In genomic region chr3:124887177-124887995, GRCh38 we compare ENCODE assay signal across 8 cellular contexts. TPM values are rescaled to one million over a fixed set of nuclear protein-coding genes. Genes with fewer than 3 reads are reported as not detected.
DNase-seq lines count a peak whose midpoint lies in the region; ATAC-seq, FAIRE-seq and TF ChIP-seq lines count a peak whose summit lies in the region.

ITGB5 (minus strand) TSS chr3:124887365; CDS start chr3:124887000, 365 bp downstream.

- DNase-seq in GM19239 (ENCODE audit: insufficient read length, low spot score) (peak; percentile 48), cardiac fibroblast (ENCODE audit: low read depth in 2 of 2) (peak; percentile 81 to 85), gastrocnemius medialis (peak; percentile 81 to 83), Karpas-422 (no peak)

- no peaks in the 10 kb centered on the region for H3F3A ChIP-seq in SU-DHL-6 (ENCODE audit: insufficient read depth)

- TF ChIP-seq CTCF in C4-2B (conservative IDR thresholded peaks at IDR 0.05) (no peak), SU-DHL-6 (IDR thresholded peaks at IDR 0.05; ENCODE audit: insufficient read depth, low read length, poor library complexity, severe bottlenecking) (no peak), cardiac fibroblast (IDR thresholded peaks at IDR 0.05; ENCODE audit: low read depth, low read length) (no peak), gastrocnemius medialis (IDR thresholded peaks at IDR 0.05 in 4 of 5, conservative IDR thresholded peaks at IDR 0.05 in 1 of 5) (no peak)

- no peaks in the 10 kb centered on the region for H3K9me2 ChIP-seq in SU-DHL-6 (replicated peaks; ENCODE audit: insufficient read depth, low read length)
- H3K9me2 ChIP-seq in Karpas-422 (replicated peaks; ENCODE audit: insufficient read depth, low read length): no peaks in the 10 kb centered on the region

- in situ Hi-C loops in gastrocnemius medialis (cut with MboI; ENCODE audit: low sequenced_read_pairs in 4 of 4): loop anchor here in 1 of 4 donors (10.0 kb wide), 1 partner anchor 53 kb away; no protein-coding TSS in a partner anchor

- H2AFZ ChIP-seq in SU-DHL-6 (ENCODE audit: low read depth, low read length, severe bottlenecking) (peak within 1 kb of the TSS; percentile 68), Karpas-422 (ENCODE audit: low read length) (no peak within 1 kb of the TSS)

- ATAC-seq in HG03521 (IDR thresholded peaks at IDR 0.05; ENCODE audit: unreplicated experiment) (peak; percentile 56), gastrocnemius medialis (peak; percentile 89)

- H3K4me3 ChIP-seq in SU-DHL-6 (ENCODE audit: insufficient read depth, low read length, poor library complexity, severe bottlenecking) (peak within 1 kb of the TSS; percentile 43), cardiac fibroblast (replicated peaks in 1 of 2; ENCODE audit: low read depth in 2 of 2, low read length in 2 of 2) (peak within 1 kb of the TSS; percentile 67 to 72), iPS-20b (ENCODE audit: low read length) (peak within 1 kb of the TSS; percentile 83), gastrocnemius medialis (peak within 1 kb of the TSS; percentile 60 to 95 (median 64)), Karpas-422 (ENCODE audit: low read length) (no peak within 1 kb of the TSS)

- intact Hi-C loops in gastrocnemius medialis (cut with DNase I; ENCODE audit: low total_unique reads): loop anchor here (2.0 kb wide), 2 partner anchors 53 to 107 kb away; no protein-coding TSS in a partner anchor

- H3K79me2 ChIP-seq in SU-DHL-6 (ENCODE audit: insufficient read depth, low read length): no peaks in the 10 kb centered on the region
- no peaks in the 10 kb centered on the region for H3K79me2 ChIP-seq in Karpas-422 (ENCODE audit: low read length)

- peak within 1 kb of the TSS; percentile 61 for H3K4me2 ChIP-seq in SU-DHL-6 (ENCODE audit: low read depth, low read length, poor library complexity, severe bottlenecking)
- H3K4me2 ChIP-seq in Karpas-422 (ENCODE audit: low read depth, low read length, poor library complexity, severe bottlenecking): no peak within 1 kb of the TSS

- no peaks in the 10 kb centered on the region for H3K36me3 ChIP-seq in SU-DHL-6 (ENCODE audit: low read length)
- H3K36me3 ChIP-seq in iPS-20b (ENCODE audit: insufficient read depth, low read depth, low read length): no peaks in the 10 kb centered on the region; the same call in 1 of the 2 replicates
- H3K36me3 ChIP-seq in gastrocnemius medialis: no peaks in the 10 kb centered on the region
- no peaks in the 10 kb centered on the region for H3K36me3 ChIP-seq in Karpas-422 (ENCODE audit: insufficient read depth, low read length)

- no peak for FAIRE-seq in GM19239 (lab: Jason Lieb, UNC)

- H3K27me3 ChIP-seq in SU-DHL-6 (ENCODE audit: low read length): 0 out of 2 replicates have a peak, but pooled peaks cover 3% of the 10 kb centered on the region
- peaks cover 4% of the 10 kb centered on the region; the same call in 1 of the 2 replicates for H3K27me3 ChIP-seq in iPS-20b (ENCODE audit: insufficient read depth, low read length)
- H3K27me3 ChIP-seq in gastrocnemius medialis: no peaks in the 10 kb centered on the region
- no peaks in the 10 kb centered on the region for H3K27me3 ChIP-seq in Karpas-422 (ENCODE audit: low read length)

- TF ChIP-seq POLR2A in gastrocnemius medialis (IDR thresholded peaks at IDR 0.05): peak; percentile 71 to 82

- peak within 1 kb of the TSS; percentile 78 for H3K27ac ChIP-seq in C4-2B
- H3K27ac ChIP-seq in SU-DHL-6 (ENCODE audit: low read depth, low read length): no peak within 1 kb of the TSS
- H3K27ac ChIP-seq in iPS-20b (ENCODE audit: low read length): peak within 1 kb of the TSS; percentile 34
- peak within 1 kb of the TSS; percentile 80 to 92 (median 90) for H3K27ac ChIP-seq in gastrocnemius medialis
- H3K27ac ChIP-seq in Karpas-422 (ENCODE audit: low read length): no peak within 1 kb of the TSS

- H4K20me1 ChIP-seq in SU-DHL-6 (ENCODE audit: low read depth, low read length) (no peaks in the 10 kb centered on the region), Karpas-422 (ENCODE audit: insufficient read depth, low read depth, low read length) (no peaks in the 10 kb centered on the region)

- peaks cover 41% of the 10 kb centered on the region for H3K4me1 ChIP-seq in iPS-20b (ENCODE audit: insufficient read depth, low read length)
- peaks cover 5 to 6% of the 10 kb centered on the region in 2 donors for H3K4me1 ChIP-seq in gastrocnemius medialis
- no peaks in the 10 kb centered on the region for H3K4me1 ChIP-seq in Karpas-422 (ENCODE audit: low read length)

- H3K9me3 ChIP-seq in SU-DHL-6 (ENCODE audit: insufficient read depth, low read length): no peaks in the 10 kb centered on the region
- no peaks in the 10 kb centered on the region for H3K9me3 ChIP-seq in iPS-20b (ENCODE audit: insufficient read depth, low read depth, low read length)
- H3K9me3 ChIP-seq in gastrocnemius medialis: no peaks in the 10 kb centered on the region
- H3K9me3 ChIP-seq in Karpas-422 (ENCODE audit: low read length): no peaks in the 10 kb centered on the region

- H3K9ac ChIP-seq in SU-DHL-6 (ENCODE audit: low read length): no peak within 1 kb of the TSS; the same call in 1 of the 2 replicates
- peak within 1 kb of the TSS; percentile 85 for H3K9ac ChIP-seq in iPS-20b (ENCODE audit: low read depth, low read length)
- no peak within 1 kb of the TSS for H3K9ac ChIP-seq in Karpas-422 (ENCODE audit: low read length)

RNA-seq across cellular contexts. Expression of gene ITGB5, which starts in this region (rescaled TPM):
- 100 to 1,000 TPM in 1 of 4 donors, 10 to 100 TPM in 3; 35.2 to 101 (median 71.3) TPM for total RNA-seq in gastrocnemius medialis
- total RNA-seq in Karpas-422 (2014; rRNA removed; shearing (Covaris generic); ENCODE audit: low replicate concordance): 0.86 and 4.7 TPM in 2 replicates

Comparison
In these comparisons a context has a peak if more than half of its experiments do, and no peak if none do; other contexts are left out.
1. H3K27ac ChIP-seq: peak in C4-2B (single experiment), iPS-20b (single experiment) and gastrocnemius medialis (4 of 4); none in SU-DHL-6 (single experiment) and Karpas-422 (single experiment).